In the genomic region with DNA sequence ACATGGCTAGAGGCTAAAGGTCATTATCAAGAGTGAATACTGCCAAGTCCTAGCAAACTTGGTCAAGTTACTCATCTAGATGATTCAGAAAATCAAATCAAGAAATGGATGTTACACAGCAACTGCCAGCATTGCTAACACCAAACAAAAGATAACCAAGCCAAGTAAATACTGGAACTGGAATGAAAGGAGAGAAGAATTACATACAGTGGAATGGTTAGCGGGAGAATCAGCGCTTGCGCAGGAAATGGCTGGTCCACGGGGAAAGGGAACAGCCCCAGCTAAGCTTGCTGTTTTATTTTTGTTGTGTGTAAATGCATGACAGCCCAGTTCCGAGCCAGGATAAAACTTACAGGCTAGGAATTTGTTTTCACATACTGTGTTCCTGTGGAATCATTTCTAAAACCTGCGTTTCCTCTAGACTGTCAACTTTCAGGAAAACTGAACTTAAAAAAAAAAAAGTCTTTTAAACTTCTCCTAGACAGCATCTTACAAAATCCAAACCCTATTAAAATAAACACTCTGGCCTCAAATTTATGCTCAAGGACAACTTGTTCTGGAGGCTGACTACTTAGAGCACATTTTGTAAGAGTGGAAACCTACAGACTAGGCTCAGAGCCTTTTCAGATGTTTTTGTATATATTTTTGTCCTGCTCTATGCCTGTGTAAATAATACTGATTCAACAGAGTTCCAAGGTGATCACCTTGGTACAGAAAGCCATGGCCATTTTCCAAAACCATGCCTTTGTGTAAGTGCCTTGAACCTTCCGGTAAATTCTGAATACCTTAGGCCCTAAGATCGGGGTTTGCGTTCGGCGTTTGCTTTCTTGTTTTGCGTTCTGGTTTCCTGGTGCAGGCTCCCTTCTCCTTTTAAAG, we compare ENCODE assay signal across 1 cellular context.
TF ChIP-seq lines count a peak whose summit lies in the region.

No MANE protein-coding gene starts in this region.

TF ChIP-seq in A549, 52 proteins besides CTCF, POLR2A, EP300 and RAD21 (continued from another document):
- TF ChIP-seq, protein P1, sequence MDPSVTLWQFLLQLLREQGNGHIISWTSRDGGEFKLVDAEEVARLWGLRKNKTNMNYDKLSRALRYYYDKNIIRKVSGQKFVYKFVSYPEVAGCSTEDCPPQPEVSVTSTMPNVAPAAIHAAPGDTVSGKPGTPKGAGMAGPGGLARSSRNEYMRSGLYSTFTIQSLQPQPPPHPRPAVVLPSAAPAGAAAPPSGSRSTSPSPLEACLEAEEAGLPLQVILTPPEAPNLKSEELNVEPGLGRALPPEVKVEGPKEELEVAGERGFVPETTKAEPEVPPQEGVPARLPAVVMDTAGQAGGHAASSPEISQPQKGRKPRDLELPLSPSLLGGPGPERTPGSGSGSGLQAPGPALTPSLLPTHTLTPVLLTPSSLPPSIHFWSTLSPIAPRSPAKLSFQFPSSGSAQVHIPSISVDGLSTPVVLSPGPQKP (IDR thresholded peaks at IDR 0.05; ENCODE audit: low read depth, low read length): no peak
- TF ChIP-seq GATA3 (IDR thresholded peaks at IDR 0.05; ENCODE audit: borderline replicate concordance) (no peak), EHF (CRISPR knock-in tag; IDR thresholded peaks at IDR 0.05) (no peak), MAX (IDR thresholded peaks at IDR 0.05) (no peak), RCOR1 (IDR thresholded peaks at IDR 0.05; ENCODE audit: low read depth, low read length) (no peak), HOXB5 (CRISPR knock-in tag; IDR thresholded peaks at IDR 0.05) (no peak)
